ENCODE assay signal across 17 cellular contexts in genomic region chr19:35519291-35519690, GRCh38. TPM values are rescaled to one million over a fixed set of nuclear protein-coding genes. Genes with fewer than 3 reads are reported as not detected.
A peak's percentile ranks its signal among the peaks of the same experiment; 100 is the strongest.
DNase-seq lines count a peak whose midpoint lies in the region; ATAC-seq and TF ChIP-seq lines count a peak whose summit lies in the region.
"Had no signal": no experiment of that assay in that cellular context is flagged by ENCODE, and none has a peak within 500 bp of the region (broad histone marks: within the 10 kb centered on the region; RNA-seq: fewer than 3 reads in every experiment).

No MANE protein-coding gene starts in this region.

- no peaks in the 10 kb centered on the region for H3K79me2 ChIP-seq in ACC112 (ENCODE audit: control insufficient read depth, insufficient read depth, low read length, unreplicated experiment)
- H3K79me2 ChIP-seq in hepatocyte: no peaks in the 10 kb centered on the region

- H3K36me3 Mint-ChIP-seq in activated CD4-positive, alpha-beta T cell treated with anti-CD3 and anti-CD28 coated beads for 36 hours (ENCODE audit: low read depth): no peaks in the 10 kb centered on the region

- intact Hi-C loops in activated CD4-positive, alpha-beta T cell treated with anti-CD3 and anti-CD28 coated beads for 36 hours (cut with DNase I, micrococcal nuclease): no loop called here

- no peaks in the 10 kb centered on the region for H3K9me3 ChIP-seq in adipocyte (ENCODE audit: control insufficient read depth, low read length)
- H3K9me3 ChIP-seq in hepatocyte (ENCODE audit: low read depth): no peaks in the 10 kb centered on the region
- H3K9me3 ChIP-seq: tibial artery had no signal

- no peak overlapping the region for H3K4me3 Mint-ChIP-seq in activated CD4-positive, alpha-beta T cell treated with anti-CD3 and anti-CD28 coated beads for 36 hours
- H3K4me3 Mint-ChIP-seq: H9 had no signal

- H3K4me1 Mint-ChIP-seq in activated CD4-positive, alpha-beta T cell treated with anti-CD3 and anti-CD28 coated beads for 36 hours: no peaks in the 10 kb centered on the region

- POLR2A ChIA-PET in activated CD4-positive, alpha-beta T cell treated with anti-CD3 and anti-CD28 coated beads for 36 hours (lab: Charles Lee): no interaction called here

- no peak overlapping the region for H2AFZ ChIP-seq in ACC112 (ENCODE audit: low read length, unreplicated experiment)
- H2AFZ ChIP-seq in hepatocyte: no peak overlapping the region

- H3K9me2 ChIP-seq in hepatocyte (replicated peaks; ENCODE audit: insufficient read depth): no peaks in the 10 kb centered on the region

- H3K27ac Mint-ChIP-seq in activated CD4-positive, alpha-beta T cell treated with anti-CD3 and anti-CD28 coated beads for 36 hours: no peak overlapping the region

- H3K4me2 ChIP-seq in hepatocyte: no peak overlapping the region

- 66% methylated on average over 7 of the region's 7 CpGs for WGBS in hepatocyte (ENCODE audit: low lambda C conversion rate, missing lambda C conversion rate)

- ATAC-seq in activated CD4-positive, alpha-beta T cell treated with anti-CD3 and anti-CD28 coated beads for 36 hours: no peak
- ATAC-seq in HG03469 (IDR thresholded peaks at IDR 0.05; ENCODE audit: unreplicated experiment): no peak

- peaks cover 3% of the 10 kb centered on the region for H3K27me3 Mint-ChIP-seq in activated CD4-positive, alpha-beta T cell treated with anti-CD3 and anti-CD28 coated beads for 36 hours

- H3K27me3 ChIP-seq in ACC112 (ENCODE audit: insufficient read depth, low read length): no peaks in the 10 kb centered on the region
- H3K27me3 ChIP-seq in adipocyte (replicated peaks; ENCODE audit: control insufficient read depth, insufficient read depth, low read length): peaks cover 2% of the 10 kb centered on the region
- H3K27me3 ChIP-seq in hepatocyte: peaks cover 2% of the 10 kb centered on the region

- H3K27ac ChIP-seq in ACC112 (ENCODE audit: low read depth, low read length): peak overlapping the region; percentile 68; the same call in 1 of the 2 replicates
- no peak overlapping the region for H3K27ac ChIP-seq in hepatocyte
- H3K27ac ChIP-seq: dorsolateral prefrontal cortex, SK-N-MC, tibial artery had no signal

- H4K20me1 ChIP-seq in hepatocyte (ENCODE audit: insufficient read depth, poor library complexity, severe bottlenecking): no peaks in the 10 kb centered on the region

- peak; percentile 30 for DNase-seq in HCEC 1CT
- peak; percentile 8 for DNase-seq in adipocyte (ENCODE audit: low read depth)
- DNase-seq in hepatocyte (ENCODE audit: low spot score): peak; percentile 29
- DNase-seq in activated CD8-positive, alpha-beta memory T cell treated with anti-CD3 and anti-CD28 coated beads, Interleukin-2, amount 50 U/mL, for 48 hours: no peak
- DNase-seq in activated CD4-positive, alpha-beta T cell treated with anti-CD3 and anti-CD28 coated beads for 36 hours: no peak
- no peak for DNase-seq in SK-N-DZ (ENCODE audit: low spot score)
- DNase-seq: activated effector memory CD4-positive, alpha-beta T cell treated with Interleukin-2 at 50 U/mL for 16 hours; DMS 273 treated with DMSO at 0.1 percent for 48 hours; dorsolateral prefrontal cortex; H9; retina; tibial artery had no signal

- H3K36me3 ChIP-seq in ACC112 (ENCODE audit: insufficient read depth, low read length) (no peaks in the 10 kb centered on the region), adipocyte (ENCODE audit: control insufficient read depth, insufficient read depth, low read length, severe bottlenecking) (no peaks in the 10 kb centered on the region), hepatocyte (replicated peaks; ENCODE audit: insufficient read depth, low read depth) (no peaks in the 10 kb centered on the region)
- H3K36me3 ChIP-seq: tibial artery had no signal

- no peaks in the 10 kb centered on the region for H3K9me3 Mint-ChIP-seq in activated CD4-positive, alpha-beta T cell treated with anti-CD3 and anti-CD28 coated beads for 36 hours (ENCODE audit: low read depth)
- H3K9me3 Mint-ChIP-seq: H9 had no signal

- H3K4me1 ChIP-seq in ACC112 (ENCODE audit: control insufficient read depth, insufficient read depth, low read length, unreplicated experiment) (peaks cover 21% of the 10 kb centered on the region), adipocyte (ENCODE audit: control insufficient read depth, insufficient read depth, low read length) (peaks cover 13% of the 10 kb centered on the region), hepatocyte (ENCODE audit: insufficient read depth) (no peaks in the 10 kb centered on the region)

- no peak overlapping the region for H3K4me3 ChIP-seq in ACC112 (ENCODE audit: low read depth, low read length)
- no peak overlapping the region for H3K4me3 ChIP-seq in adipocyte (ENCODE audit: low read length)
- H3K4me3 ChIP-seq in hepatocyte: no peak overlapping the region
- H3K4me3 ChIP-seq: dorsolateral prefrontal cortex, SK-N-MC, tibial artery had no signal

- no peak overlapping the region for H3K9ac ChIP-seq in adipocyte (ENCODE audit: low read length)

- TF ChIP-seq CTCF in hepatocyte (IDR thresholded peaks at IDR 0.05; ENCODE audit: poor library complexity): no peak

- CTCF ChIA-PET in activated CD4-positive, alpha-beta T cell treated with anti-CD3 and anti-CD28 coated beads for 36 hours (lab: Charles Lee): no interaction called here

RNA-seq across cellular contexts. Expression of gene DMKN, which starts 5.8 kb away (rescaled TPM):
- 57.0 and 64.1 TPM in 2 replicates for total RNA-seq in hepatocyte
- polyA plus RNA-seq in hepatocyte: 99.5 and 111 TPM in 2 replicates
- total RNA-seq in activated CD4-positive, alpha-beta T cell treated with anti-CD3 and anti-CD28 coated beads for 36 hours: 1 to 10 TPM; 1.1 to 1.3 TPM
- polyA plus RNA-seq in SK-N-DZ (2014; cell fraction: cytosol; rRNA removed): not detected in 2 replicates
- not detected in 2 replicates for polyA plus RNA-seq in SK-N-DZ (2014; cell fraction: nucleus; rRNA removed)
- polyA plus RNA-seq: neural cell had no signal

RNA-seq across cellular contexts. Expression of gene SBSN, which starts 8.8 kb away (rescaled TPM):
- 0.40 TPM in 1 of 2 replicates, not detected in the other for total RNA-seq in hepatocyte
- polyA plus RNA-seq in hepatocyte: 0.19 and 0.66 TPM in 2 replicates
- total RNA-seq in activated CD4-positive, alpha-beta T cell treated with anti-CD3 and anti-CD28 coated beads for 36 hours: not detected
- polyA plus RNA-seq in SK-N-DZ (2014; cell fraction: cytosol; rRNA removed): not detected in 2 replicates
- not detected in 2 replicates for polyA plus RNA-seq in SK-N-DZ (2014; cell fraction: nucleus; rRNA removed)
- total RNA-seq: frontal cortex had no signal
- polyA plus RNA-seq: neural cell had no signal

RNA-seq across cellular contexts. Expression of gene GAPDHS, which starts 14.0 kb away (rescaled TPM):
- total RNA-seq in hepatocyte: not detected in 2 replicates
- polyA plus RNA-seq in hepatocyte: not detected in 2 replicates
- total RNA-seq in activated CD4-positive, alpha-beta T cell treated with anti-CD3 and anti-CD28 coated beads for 36 hours: not detected
- 0.45 and 0.76 TPM in 2 replicates for polyA plus RNA-seq in SK-N-DZ (2014; cell fraction: cytosol; rRNA removed)
- 2.2 TPM in 1 of 2 replicates, not detected in the other for polyA plus RNA-seq in SK-N-DZ (2014; cell fraction: nucleus; rRNA removed)
- total RNA-seq: frontal cortex, H9 had no signal
- polyA plus RNA-seq: neural cell had no signal

RNA-seq across cellular contexts. Expression of gene TMEM147, which starts 26.1 kb away (rescaled TPM):
- 115 and 133 TPM in 2 replicates for total RNA-seq in hepatocyte
- 287 and 288 TPM in 2 replicates for polyA plus RNA-seq in hepatocyte
- 10 to 100 TPM; 73.1 to 73.8 TPM for total RNA-seq in activated CD4-positive, alpha-beta T cell treated with anti-CD3 and anti-CD28 coated beads for 36 hours
- 68.5 and 107 TPM in 2 replicates for polyA plus RNA-seq in SK-N-DZ (2014; cell fraction: cytosol; rRNA removed)
- 81.5 and 92.3 TPM in 2 replicates for polyA plus RNA-seq in SK-N-DZ (2014; cell fraction: nucleus; rRNA removed)

RNA-seq across cellular contexts. Expression of gene KRTDAP, which starts 29.0 kb away (rescaled TPM):
- total RNA-seq in hepatocyte: 1.6 and 2.7 TPM in 2 replicates
- 0.97 and 1.6 TPM in 2 replicates for polyA plus RNA-seq in hepatocyte
- not detected for total RNA-seq in activated CD4-positive, alpha-beta T cell treated with anti-CD3 and anti-CD28 coated beads for 36 hours
- polyA plus RNA-seq in SK-N-DZ (2014; cell fraction: cytosol; rRNA removed): not detected in 2 replicates
- not detected in 2 replicates for polyA plus RNA-seq in SK-N-DZ (2014; cell fraction: nucleus; rRNA removed)
- total RNA-seq: frontal cortex had no signal
- polyA plus RNA-seq: neural cell had no signal

Comparison
In these comparisons a context has a peak if more than half of its experiments do, and no peak if none do; other contexts are left out.
1. DNase-seq: peak in HCEC 1CT (single experiment), adipocyte (single experiment) and hepatocyte (single experiment); none in activated CD8-positive, alpha-beta memory T cell treated with anti-CD3 and anti-CD28 coated beads, Interleukin-2, amount 50 U/mL, for 48 hours (single experiment), activated CD4-positive, alpha-beta T cell treated with anti-CD3 and anti-CD28 coated beads for 36 hours (single experiment) and SK-N-DZ (single experiment).
2. RNA of gene DMKN, which starts 5.8 kb away (total RNA-seq): 57.0 to 64.1 TPM in hepatocyte; 1.1 to 1.3 TPM in activated CD4-positive, alpha-beta T cell treated with anti-CD3 and anti-CD28 coated beads for 36 hours; every median in the first group is over 10 times any median in the second.